Comparison of ENCODE assay signal across 1 cellular context in the genomic region with DNA sequence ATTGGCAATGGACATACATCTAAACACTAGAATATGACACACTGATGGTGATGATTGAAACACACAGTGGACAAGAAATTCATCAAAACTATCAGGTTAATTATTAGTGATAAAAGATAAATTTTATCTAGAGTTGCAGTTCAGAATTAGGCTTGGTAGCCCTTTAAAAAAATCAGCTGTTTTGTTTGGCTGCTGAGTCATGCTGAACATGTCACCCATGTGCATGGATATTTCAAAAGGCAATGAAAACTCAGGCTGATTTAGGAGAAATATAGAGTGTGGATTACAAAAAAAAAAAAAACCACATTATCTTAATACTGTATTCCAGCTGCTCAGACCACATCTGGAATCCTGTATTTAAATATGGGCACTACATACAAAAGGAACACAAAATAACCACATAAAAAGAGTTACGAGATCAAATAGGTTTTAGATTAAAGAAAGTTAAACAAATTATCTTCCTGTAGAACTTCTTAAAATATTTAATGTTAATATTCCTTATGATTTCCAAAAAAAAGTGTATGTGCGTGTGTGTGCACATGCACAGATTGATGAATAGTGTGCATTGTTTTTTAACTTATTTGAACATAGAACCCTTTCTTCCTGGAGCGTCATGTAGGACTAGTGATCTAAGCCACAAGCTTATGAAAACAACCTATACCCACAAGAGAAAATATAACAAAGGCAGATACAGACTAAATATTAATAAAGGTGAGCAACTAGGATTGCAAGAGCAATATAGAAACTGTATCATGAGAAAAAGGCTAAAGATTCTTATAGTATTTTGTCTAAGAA.
TF ChIP-seq lines count a peak whose summit lies in the region.

No MANE protein-coding gene starts in this region.

TF ChIP-seq in K562, 482 proteins besides CTCF, POLR2A, EP300 and RAD21 (continued from another document):
- TF ChIP-seq RBM15 (IDR thresholded peaks at IDR 0.05; ENCODE audit: insufficient read depth, low read length): no peak
- no peak for TF ChIP-seq HDAC1 (IDR thresholded peaks at IDR 0.05)
- TF ChIP-seq, protein P1, sequence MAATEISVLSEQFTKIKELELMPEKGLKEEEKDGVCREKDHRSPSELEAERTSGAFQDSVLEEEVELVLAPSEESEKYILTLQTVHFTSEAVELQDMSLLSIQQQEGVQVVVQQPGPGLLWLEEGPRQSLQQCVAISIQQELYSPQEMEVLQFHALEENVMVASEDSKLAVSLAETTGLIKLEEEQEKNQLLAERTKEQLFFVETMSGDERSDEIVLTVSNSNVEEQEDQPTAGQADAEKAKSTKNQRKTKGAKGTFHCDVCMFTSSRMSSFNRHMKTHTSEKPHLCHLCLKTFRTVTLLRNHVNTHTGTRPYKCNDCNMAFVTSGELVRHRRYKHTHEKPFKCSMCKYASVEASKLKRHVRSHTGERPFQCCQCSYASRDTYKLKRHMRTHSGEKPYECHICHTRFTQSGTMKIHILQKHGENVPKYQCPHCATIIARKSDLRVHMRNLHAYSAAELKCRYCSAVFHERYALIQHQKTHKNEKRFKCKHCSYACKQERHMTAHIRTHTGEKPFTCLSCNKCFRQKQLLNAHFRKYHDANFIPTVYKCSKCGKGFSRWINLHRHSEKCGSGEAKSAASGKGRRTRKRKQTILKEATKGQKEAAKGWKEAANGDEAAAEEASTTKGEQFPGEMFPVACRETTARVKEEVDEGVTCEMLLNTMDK (IDR thresholded peaks at IDR 0.05; ENCODE audit: borderline replicate concordance, insufficient read depth, low read depth, low read length, poor library complexity, severe bottlenecking): no peak
- TF ChIP-seq RUNX1 (IDR thresholded peaks at IDR 0.05; ENCODE audit: low read depth): no peak
- TF ChIP-seq JUNB (CRISPR knock-in tag; conservative IDR thresholded peaks at IDR 0.05): no peak
- no peak for TF ChIP-seq TSC22D4 (tag; IDR thresholded peaks at IDR 0.05)
- TF ChIP-seq, protein P2, sequence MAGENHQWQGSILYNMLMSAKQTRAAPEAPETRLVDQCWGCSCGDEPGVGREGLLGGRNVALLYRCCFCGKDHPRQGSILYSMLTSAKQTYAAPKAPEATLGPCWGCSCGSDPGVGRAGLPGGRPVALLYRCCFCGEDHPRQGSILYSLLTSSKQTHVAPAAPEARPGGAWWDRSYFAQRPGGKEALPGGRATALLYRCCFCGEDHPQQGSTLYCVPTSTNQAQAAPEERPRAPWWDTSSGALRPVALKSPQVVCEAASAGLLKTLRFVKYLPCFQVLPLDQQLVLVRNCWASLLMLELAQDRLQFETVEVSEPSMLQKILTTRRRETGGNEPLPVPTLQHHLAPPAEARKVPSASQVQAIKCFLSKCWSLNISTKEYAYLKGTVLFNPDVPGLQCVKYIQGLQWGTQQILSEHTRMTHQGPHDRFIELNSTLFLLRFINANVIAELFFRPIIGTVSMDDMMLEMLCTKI (IDR thresholded peaks at IDR 0.05; ENCODE audit: partially characterized antibody): no peak
- no peak for TF ChIP-seq RBM17 (IDR thresholded peaks at IDR 0.05; ENCODE audit: borderline replicate concordance, low read depth, low read length)
- no peak for TF ChIP-seq HCFC1 (IDR thresholded peaks at IDR 0.05; ENCODE audit: low read depth, low read length)
- TF ChIP-seq MIER1 (IDR thresholded peaks at IDR 0.05; ENCODE audit: low read depth): no peak
- TF ChIP-seq, protein P3, sequence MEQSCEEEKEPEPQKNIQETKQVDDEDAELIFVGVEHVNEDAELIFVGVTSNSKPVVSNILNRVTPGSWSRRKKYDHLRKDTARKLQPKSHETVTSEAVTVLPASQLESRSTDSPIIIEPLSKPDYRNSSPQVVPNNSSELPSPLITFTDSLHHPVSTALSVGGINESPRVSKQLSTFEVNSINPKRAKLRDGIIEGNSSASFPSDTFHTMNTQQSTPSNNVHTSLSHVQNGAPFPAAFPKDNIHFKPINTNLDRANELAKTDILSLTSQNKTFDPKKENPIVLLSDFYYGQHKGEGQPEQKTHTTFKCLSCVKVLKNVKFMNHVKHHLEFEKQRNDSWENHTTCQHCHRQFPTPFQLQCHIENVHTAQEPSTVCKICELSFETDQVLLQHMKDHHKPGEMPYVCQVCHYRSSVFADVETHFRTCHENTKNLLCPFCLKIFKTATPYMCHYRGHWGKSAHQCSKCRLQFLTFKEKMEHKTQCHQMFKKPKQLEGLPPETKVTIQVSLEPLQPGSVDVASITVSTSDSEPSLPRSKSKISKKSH (CRISPR knock-in tag; IDR thresholded peaks at IDR 0.05): no peak
- no peak for TF ChIP-seq MEF2A (IDR thresholded peaks at IDR 0.05; ENCODE audit: control insufficient read depth, low read depth, low read length)
- TF ChIP-seq TGIF2 (CRISPR knock-in tag; IDR thresholded peaks at IDR 0.05): no peak
- no peak for TF ChIP-seq ZNF75A (CRISPR knock-in tag; IDR thresholded peaks at IDR 0.05)
- TF ChIP-seq MAFK (IDR thresholded peaks at IDR 0.05; ENCODE audit: low read length): peak; percentile 50; the same call in 1 of the 2 replicates
- no peak for TF ChIP-seq GABPA (tag; conservative IDR thresholded peaks at IDR 0.05; ENCODE audit: low read depth)
- no peak for TF ChIP-seq NR4A1 (CRISPR knock-in tag; IDR thresholded peaks at IDR 0.05)
- no peak for TF ChIP-seq NR4A1 (tag; IDR thresholded peaks at IDR 0.05)
- peak; percentile 87 for TF ChIP-seq NFE2 (IDR thresholded peaks at IDR 0.05; ENCODE audit: low read depth)
- TF ChIP-seq, protein P4, sequence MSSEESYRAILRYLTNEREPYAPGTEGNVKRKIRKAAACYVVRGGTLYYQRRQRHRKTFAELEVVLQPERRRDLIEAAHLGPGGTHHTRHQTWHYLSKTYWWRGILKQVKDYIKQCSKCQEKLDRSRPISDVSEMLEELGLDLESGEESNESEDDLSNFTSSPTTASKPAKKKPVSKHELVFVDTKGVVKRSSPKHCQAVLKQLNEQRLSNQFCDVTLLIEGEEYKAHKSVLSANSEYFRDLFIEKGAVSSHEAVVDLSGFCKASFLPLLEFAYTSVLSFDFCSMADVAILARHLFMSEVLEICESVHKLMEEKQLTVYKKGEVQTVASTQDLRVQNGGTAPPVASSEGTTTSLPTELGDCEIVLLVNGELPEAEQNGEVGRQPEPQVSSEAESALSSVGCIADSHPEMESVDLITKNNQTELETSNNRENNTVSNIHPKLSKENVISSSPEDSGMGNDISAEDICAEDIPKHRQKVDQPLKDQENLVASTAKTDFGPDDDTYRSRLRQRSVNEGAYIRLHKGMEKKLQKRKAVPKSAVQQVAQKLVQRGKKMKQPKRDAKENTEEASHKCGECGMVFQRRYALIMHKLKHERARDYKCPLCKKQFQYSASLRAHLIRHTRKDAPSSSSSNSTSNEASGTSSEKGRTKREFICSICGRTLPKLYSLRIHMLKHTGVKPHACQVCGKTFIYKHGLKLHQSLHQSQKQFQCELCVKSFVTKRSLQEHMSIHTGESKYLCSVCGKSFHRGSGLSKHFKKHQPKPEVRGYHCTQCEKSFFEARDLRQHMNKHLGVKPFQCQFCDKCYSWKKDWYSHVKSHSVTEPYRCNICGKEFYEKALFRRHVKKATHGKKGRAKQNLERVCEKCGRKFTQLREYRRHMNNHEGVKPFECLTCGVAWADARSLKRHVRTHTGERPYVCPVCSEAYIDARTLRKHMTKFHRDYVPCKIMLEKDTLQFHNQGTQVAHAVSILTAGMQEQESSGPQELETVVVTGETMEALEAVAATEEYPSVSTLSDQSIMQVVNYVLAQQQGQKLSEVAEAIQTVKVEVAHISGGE (CRISPR knock-in tag; IDR thresholded peaks at IDR 0.05): no peak
